Comparison of ENCODE assay signal across 1 cellular context in the genomic region with DNA sequence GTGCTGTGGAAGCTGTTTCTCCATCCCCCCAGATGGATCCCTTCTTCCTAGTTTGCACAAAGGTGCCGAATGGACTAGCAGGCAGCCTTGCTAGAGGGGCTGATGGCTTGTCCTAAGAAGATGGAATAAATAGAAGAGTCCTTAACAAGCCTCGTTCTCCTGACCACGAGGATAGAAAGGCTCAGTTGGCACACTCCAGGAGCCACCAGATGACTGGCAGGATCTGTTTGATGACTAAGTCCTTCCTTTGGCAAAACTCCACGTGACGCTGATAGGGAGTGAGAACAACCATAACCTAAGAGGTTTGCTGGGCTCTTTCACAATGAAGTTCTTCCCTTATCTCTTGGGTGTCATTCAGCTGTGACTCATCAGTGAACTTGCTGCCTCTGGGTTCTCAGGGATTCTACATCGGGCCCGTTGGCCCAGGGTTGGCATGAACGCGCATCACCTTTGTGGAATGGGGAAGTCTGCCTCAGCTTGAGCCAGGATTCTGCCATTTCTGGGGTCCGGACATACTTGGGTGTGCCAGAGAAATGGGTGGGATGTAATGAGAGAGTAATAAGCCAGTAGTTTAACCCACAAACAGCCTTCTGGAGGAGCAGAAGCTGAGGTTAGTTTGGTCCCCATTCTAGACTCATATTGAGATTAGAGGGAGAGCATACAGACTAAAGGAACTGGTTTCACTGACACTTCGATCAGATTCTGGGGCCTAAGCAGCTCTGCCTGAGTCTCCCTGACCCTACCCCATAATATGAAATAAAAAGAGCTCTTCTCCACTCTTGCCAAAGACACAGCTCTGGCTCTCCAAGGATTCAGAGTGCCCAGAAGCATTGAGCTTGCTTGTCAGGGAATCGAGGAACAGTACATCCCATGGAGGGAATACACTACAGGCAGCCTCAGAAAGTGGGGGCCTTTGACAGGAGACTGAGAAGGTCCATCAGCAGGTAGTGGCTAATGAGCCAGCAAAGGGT.
TF ChIP-seq lines count a peak whose summit lies in the region.

No MANE protein-coding gene starts in this region.

TF ChIP-seq in K562, 482 proteins besides CTCF, POLR2A, EP300 and RAD21 (continued from another document and continues in another):
- TF ChIP-seq, protein P1, sequence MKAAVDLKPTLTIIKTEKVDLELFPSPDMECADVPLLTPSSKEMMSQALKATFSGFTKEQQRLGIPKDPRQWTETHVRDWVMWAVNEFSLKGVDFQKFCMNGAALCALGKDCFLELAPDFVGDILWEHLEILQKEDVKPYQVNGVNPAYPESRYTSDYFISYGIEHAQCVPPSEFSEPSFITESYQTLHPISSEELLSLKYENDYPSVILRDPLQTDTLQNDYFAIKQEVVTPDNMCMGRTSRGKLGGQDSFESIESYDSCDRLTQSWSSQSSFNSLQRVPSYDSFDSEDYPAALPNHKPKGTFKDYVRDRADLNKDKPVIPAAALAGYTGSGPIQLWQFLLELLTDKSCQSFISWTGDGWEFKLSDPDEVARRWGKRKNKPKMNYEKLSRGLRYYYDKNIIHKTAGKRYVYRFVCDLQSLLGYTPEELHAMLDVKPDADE (conservative IDR thresholded peaks at IDR 0.05; ENCODE audit: control insufficient read depth, low read depth, low read length), result no peak
- TF ChIP-seq ZNF408 (CRISPR knock-in tag; IDR thresholded peaks at IDR 0.05; ENCODE audit: low read depth) (no peak), MTA3 (IDR thresholded peaks at IDR 0.05; ENCODE audit: borderline replicate concordance) (peak; percentile 91), TEAD1 (CRISPR knock-in tag; IDR thresholded peaks at IDR 0.05) (0 out of 4 replicates have a peak, but pooled peaks of 1 of the 2 experiments have one; percentile 40), MECOM (CRISPR knock-in tag; IDR thresholded peaks at IDR 0.05) (peak; percentile 97), ZFX (CRISPR knock-in tag; IDR thresholded peaks at IDR 0.05) (peak; percentile 43; the same call in 1 of the 2 replicates), PHTF2 (CRISPR knock-in tag; IDR thresholded peaks at IDR 0.05) (no peak), KDM2B (CRISPR knock-in tag; IDR thresholded peaks at IDR 0.05) (no peak), CEBPG (CRISPR knock-in tag; IDR thresholded peaks at IDR 0.05) (peak; percentile 74), CEBPG (tag; conservative IDR thresholded peaks at IDR 0.05 in 1 of 2, IDR thresholded peaks at IDR 0.05 in 1 of 2) (peak; percentile 80 to 86), JUND (IDR thresholded peaks at IDR 0.05; ENCODE audit: borderline replicate concordance, low read depth, low read length) (peak; percentile 99), JUND (tag; IDR thresholded peaks at IDR 0.05; ENCODE audit: borderline replicate concordance, low read depth, low read length) (peak; percentile 100), ZNF3 (CRISPR knock-in tag; IDR thresholded peaks at IDR 0.05) (no peak), MAFK (IDR thresholded peaks at IDR 0.05; ENCODE audit: low read length) (peak; percentile 58; the same call in 1 of the 2 replicates), DMBX1 (CRISPR knock-in tag; IDR thresholded peaks at IDR 0.05; ENCODE audit: borderline replicate concordance) (no peak), ELF4 (CRISPR knock-in tag; IDR thresholded peaks at IDR 0.05) (0 out of 2 replicates have a peak, but pooled peaks have one; percentile 7), MAFG (tag; conservative IDR thresholded peaks at IDR 0.05) (peak; percentile 88), RB1 (IDR thresholded peaks at IDR 0.05; ENCODE audit: low read depth) (no peak), GATAD2B (IDR thresholded peaks at IDR 0.05; ENCODE audit: borderline replicate concordance) (peak; percentile 76), ZNF354B (CRISPR knock-in tag; IDR thresholded peaks at IDR 0.05) (no peak), MYNN (IDR thresholded peaks at IDR 0.05) (peak; percentile 93), MYNN (CRISPR knock-in tag; IDR thresholded peaks at IDR 0.05) (no peak)
- TF ChIP-seq, protein P2, sequence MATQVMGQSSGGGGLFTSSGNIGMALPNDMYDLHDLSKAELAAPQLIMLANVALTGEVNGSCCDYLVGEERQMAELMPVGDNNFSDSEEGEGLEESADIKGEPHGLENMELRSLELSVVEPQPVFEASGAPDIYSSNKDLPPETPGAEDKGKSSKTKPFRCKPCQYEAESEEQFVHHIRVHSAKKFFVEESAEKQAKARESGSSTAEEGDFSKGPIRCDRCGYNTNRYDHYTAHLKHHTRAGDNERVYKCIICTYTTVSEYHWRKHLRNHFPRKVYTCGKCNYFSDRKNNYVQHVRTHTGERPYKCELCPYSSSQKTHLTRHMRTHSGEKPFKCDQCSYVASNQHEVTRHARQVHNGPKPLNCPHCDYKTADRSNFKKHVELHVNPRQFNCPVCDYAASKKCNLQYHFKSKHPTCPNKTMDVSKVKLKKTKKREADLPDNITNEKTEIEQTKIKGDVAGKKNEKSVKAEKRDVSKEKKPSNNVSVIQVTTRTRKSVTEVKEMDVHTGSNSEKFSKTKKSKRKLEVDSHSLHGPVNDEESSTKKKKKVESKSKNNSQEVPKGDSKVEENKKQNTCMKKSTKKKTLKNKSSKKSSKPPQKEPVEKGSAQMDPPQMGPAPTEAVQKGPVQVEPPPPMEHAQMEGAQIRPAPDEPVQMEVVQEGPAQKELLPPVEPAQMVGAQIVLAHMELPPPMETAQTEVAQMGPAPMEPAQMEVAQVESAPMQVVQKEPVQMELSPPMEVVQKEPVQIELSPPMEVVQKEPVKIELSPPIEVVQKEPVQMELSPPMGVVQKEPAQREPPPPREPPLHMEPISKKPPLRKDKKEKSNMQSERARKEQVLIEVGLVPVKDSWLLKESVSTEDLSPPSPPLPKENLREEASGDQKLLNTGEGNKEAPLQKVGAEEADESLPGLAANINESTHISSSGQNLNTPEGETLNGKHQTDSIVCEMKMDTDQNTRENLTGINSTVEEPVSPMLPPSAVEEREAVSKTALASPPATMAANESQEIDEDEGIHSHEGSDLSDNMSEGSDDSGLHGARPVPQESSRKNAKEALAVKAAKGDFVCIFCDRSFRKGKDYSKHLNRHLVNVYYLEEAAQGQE (CRISPR knock-in tag; IDR thresholded peaks at IDR 0.05; ENCODE audit: low read depth), result 0 out of 2 replicates have a peak, but pooled peaks have one; percentile 9
- TF ChIP-seq, protein P3, sequence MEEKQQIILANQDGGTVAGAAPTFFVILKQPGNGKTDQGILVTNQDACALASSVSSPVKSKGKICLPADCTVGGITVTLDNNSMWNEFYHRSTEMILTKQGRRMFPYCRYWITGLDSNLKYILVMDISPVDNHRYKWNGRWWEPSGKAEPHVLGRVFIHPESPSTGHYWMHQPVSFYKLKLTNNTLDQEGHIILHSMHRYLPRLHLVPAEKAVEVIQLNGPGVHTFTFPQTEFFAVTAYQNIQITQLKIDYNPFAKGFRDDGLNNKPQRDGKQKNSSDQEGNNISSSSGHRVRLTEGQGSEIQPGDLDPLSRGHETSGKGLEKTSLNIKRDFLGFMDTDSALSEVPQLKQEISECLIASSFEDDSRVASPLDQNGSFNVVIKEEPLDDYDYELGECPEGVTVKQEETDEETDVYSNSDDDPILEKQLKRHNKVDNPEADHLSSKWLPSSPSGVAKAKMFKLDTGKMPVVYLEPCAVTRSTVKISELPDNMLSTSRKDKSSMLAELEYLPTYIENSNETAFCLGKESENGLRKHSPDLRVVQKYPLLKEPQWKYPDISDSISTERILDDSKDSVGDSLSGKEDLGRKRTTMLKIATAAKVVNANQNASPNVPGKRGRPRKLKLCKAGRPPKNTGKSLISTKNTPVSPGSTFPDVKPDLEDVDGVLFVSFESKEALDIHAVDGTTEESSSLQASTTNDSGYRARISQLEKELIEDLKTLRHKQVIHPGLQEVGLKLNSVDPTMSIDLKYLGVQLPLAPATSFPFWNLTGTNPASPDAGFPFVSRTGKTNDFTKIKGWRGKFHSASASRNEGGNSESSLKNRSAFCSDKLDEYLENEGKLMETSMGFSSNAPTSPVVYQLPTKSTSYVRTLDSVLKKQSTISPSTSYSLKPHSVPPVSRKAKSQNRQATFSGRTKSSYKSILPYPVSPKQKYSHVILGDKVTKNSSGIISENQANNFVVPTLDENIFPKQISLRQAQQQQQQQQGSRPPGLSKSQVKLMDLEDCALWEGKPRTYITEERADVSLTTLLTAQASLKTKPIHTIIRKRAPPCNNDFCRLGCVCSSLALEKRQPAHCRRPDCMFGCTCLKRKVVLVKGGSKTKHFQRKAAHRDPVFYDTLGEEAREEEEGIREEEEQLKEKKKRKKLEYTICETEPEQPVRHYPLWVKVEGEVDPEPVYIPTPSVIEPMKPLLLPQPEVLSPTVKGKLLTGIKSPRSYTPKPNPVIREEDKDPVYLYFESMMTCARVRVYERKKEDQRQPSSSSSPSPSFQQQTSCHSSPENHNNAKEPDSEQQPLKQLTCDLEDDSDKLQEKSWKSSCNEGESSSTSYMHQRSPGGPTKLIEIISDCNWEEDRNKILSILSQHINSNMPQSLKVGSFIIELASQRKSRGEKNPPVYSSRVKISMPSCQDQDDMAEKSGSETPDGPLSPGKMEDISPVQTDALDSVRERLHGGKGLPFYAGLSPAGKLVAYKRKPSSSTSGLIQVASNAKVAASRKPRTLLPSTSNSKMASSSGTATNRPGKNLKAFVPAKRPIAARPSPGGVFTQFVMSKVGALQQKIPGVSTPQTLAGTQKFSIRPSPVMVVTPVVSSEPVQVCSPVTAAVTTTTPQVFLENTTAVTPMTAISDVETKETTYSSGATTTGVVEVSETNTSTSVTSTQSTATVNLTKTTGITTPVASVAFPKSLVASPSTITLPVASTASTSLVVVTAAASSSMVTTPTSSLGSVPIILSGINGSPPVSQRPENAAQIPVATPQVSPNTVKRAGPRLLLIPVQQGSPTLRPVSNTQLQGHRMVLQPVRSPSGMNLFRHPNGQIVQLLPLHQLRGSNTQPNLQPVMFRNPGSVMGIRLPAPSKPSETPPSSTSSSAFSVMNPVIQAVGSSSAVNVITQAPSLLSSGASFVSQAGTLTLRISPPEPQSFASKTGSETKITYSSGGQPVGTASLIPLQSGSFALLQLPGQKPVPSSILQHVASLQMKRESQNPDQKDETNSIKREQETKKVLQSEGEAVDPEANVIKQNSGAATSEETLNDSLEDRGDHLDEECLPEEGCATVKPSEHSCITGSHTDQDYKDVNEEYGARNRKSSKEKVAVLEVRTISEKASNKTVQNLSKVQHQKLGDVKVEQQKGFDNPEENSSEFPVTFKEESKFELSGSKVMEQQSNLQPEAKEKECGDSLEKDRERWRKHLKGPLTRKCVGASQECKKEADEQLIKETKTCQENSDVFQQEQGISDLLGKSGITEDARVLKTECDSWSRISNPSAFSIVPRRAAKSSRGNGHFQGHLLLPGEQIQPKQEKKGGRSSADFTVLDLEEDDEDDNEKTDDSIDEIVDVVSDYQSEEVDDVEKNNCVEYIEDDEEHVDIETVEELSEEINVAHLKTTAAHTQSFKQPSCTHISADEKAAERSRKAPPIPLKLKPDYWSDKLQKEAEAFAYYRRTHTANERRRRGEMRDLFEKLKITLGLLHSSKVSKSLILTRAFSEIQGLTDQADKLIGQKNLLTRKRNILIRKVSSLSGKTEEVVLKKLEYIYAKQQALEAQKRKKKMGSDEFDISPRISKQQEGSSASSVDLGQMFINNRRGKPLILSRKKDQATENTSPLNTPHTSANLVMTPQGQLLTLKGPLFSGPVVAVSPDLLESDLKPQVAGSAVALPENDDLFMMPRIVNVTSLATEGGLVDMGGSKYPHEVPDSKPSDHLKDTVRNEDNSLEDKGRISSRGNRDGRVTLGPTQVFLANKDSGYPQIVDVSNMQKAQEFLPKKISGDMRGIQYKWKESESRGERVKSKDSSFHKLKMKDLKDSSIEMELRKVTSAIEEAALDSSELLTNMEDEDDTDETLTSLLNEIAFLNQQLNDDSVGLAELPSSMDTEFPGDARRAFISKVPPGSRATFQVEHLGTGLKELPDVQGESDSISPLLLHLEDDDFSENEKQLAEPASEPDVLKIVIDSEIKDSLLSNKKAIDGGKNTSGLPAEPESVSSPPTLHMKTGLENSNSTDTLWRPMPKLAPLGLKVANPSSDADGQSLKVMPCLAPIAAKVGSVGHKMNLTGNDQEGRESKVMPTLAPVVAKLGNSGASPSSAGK (IDR thresholded peaks at IDR 0.05), result peak; percentile 90
- TF ChIP-seq, protein P4, sequence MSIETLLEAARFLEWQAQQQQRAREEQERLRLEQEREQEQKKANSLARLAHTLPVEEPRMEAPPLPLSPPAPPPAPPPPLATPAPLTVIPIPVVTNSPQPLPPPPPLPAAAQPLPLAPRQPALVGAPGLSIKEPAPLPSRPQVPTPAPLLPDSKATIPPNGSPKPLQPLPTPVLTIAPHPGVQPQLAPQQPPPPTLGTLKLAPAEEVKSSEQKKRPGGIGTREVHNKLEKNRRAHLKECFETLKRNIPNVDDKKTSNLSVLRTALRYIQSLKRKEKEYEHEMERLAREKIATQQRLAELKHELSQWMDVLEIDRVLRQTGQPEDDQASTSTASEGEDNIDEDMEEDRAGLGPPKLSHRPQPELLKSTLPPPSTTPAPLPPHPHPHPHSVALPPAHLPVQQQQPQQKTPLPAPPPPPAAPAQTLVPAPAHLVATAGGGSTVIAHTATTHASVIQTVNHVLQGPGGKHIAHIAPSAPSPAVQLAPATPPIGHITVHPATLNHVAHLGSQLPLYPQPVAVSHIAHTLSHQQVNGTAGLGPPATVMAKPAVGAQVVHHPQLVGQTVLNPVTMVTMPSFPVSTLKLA (conservative IDR thresholded peaks at IDR 0.05), result peak in 1 of 2 experiments; percentile 90
